9 cellular contexts compared by ENCODE assay signal in the genomic region with DNA sequence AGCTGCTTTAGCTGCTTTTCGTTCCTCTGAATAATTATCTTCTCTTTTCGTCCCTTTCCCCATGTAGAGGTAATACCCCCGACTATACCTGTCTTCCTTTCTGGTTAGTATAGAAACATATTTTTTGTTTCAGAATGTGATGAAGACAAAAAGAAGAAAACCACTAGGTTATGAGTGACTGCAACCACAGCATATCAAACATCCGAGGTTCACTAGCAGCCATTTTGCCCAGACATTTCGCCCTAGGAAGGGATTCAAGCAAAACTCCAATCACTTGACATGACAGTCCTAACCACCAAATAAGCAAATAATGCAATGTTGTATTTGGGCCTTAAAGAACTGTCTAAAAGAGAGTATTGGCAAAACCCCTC. TPM values are rescaled to one million over a fixed set of nuclear protein-coding genes. Genes with fewer than 3 reads are reported as not detected.
DNase-seq lines count a peak whose midpoint lies in the region; ATAC-seq and TF ChIP-seq lines count a peak whose summit lies in the region.
"Had no signal": no experiment of that assay in that cellular context is flagged by ENCODE, and none has a peak within 500 bp of the region (broad histone marks: within the 10 kb centered on the region; RNA-seq: fewer than 3 reads in every experiment).

No MANE protein-coding gene starts in this region.

- TF ChIP-seq CTCF in psoas muscle (IDR thresholded peaks at IDR 0.05) (no peak), WERI-Rb-1 (IDR thresholded peaks at IDR 0.05; ENCODE audit: low read depth, low read length) (no peak)

- H3K36me3 ChIP-seq in psoas muscle (ENCODE audit: insufficient read depth in 1 of 2, low read depth in 1 of 2) (peaks cover 6 to 26% of the 10 kb centered on the region in 2 donors), WERI-Rb-1 (peaks cover 42% of the 10 kb centered on the region)

- H3K27me3 ChIP-seq in psoas muscle (ENCODE audit: insufficient read depth in 3 of 3, low read length in 2 of 3) = no peaks in the 10 kb centered on the region
- H3K27me3 ChIP-seq in WERI-Rb-1 (ENCODE audit: insufficient read depth, low read depth, severe bottlenecking) = no peaks in the 10 kb centered on the region

- H3K9me3 ChIP-seq in psoas muscle = no peaks in the 10 kb centered on the region
- H3K9me3 ChIP-seq in WERI-Rb-1 (ENCODE audit: severe bottlenecking) = no peaks in the 10 kb centered on the region

- no peak for DNase-seq in psoas muscle
- DNase-seq in occipital lobe (lab: John Stamatoyannopoulos, UW) = no peak
- DNase-seq in WERI-Rb-1 = no peak
- no peak for DNase-seq in midbrain (lab: John Stamatoyannopoulos, UW)
- DNase-seq: central memory CD4-positive, alpha-beta T cell had no signal

- peaks cover 75% of the 10 kb centered on the region for H3K4me1 Mint-ChIP-seq in dendritic cell treated with granulocyte-macrophage colony-stimulating factor and Interleukin-4, amounts not matched to agents 40 ng/mL and 50 ng/mL, for 4 days (ENCODE audit: low read depth)

- H3K27me3 Mint-ChIP-seq in dendritic cell treated with granulocyte-macrophage colony-stimulating factor and Interleukin-4, amounts not matched to agents 40 ng/mL and 50 ng/mL, for 4 days = no peaks in the 10 kb centered on the region

- peak; percentile 42 for ATAC-seq in GM18511 (IDR thresholded peaks at IDR 0.05; ENCODE audit: unreplicated experiment)
- ATAC-seq in HG03565 (IDR thresholded peaks at IDR 0.05; ENCODE audit: unreplicated experiment) = peak; percentile 29
- no peak for ATAC-seq in psoas muscle
- ATAC-seq in HG02763 (IDR thresholded peaks at IDR 0.05; ENCODE audit: unreplicated experiment) = no peak

- peaks cover 63% of the 10 kb centered on the region for H3K36me3 Mint-ChIP-seq in dendritic cell treated with granulocyte-macrophage colony-stimulating factor and Interleukin-4, amounts not matched to agents 40 ng/mL and 50 ng/mL, for 4 days (ENCODE audit: low read depth)

- no peak overlapping the region for H3K4me3 ChIP-seq in psoas muscle
- no peak overlapping the region for H3K4me3 ChIP-seq in WERI-Rb-1 (ENCODE audit: low read depth, low read length)

- no peaks in the 10 kb centered on the region for H3K9me3 Mint-ChIP-seq in dendritic cell treated with granulocyte-macrophage colony-stimulating factor and Interleukin-4, amounts not matched to agents 40 ng/mL and 50 ng/mL, for 4 days

- H3K4me1 ChIP-seq in psoas muscle = peaks cover 51% of the 10 kb centered on the region

- peak overlapping the region; percentile 98 for H3K27ac Mint-ChIP-seq in dendritic cell treated with granulocyte-macrophage colony-stimulating factor and Interleukin-4, amounts not matched to agents 40 ng/mL and 50 ng/mL, for 4 days

- H3K27ac ChIP-seq in psoas muscle = peak overlapping the region; percentile 52
- H3K27ac ChIP-seq in WERI-Rb-1 = no peak overlapping the region

- H3K4me3 Mint-ChIP-seq in dendritic cell treated with granulocyte-macrophage colony-stimulating factor and Interleukin-4, amounts not matched to agents 40 ng/mL and 50 ng/mL, for 4 days = no peak overlapping the region

- 76 to 84% (median 81%) methylated on average over 5 of the region's 5 CpGs for WGBS in psoas muscle, 3 donors

- intact Hi-C loops in dendritic cell treated with granulocyte-macrophage colony-stimulating factor and Interleukin-4, amounts not matched to agents 40 ng/mL and 50 ng/mL, for 4 days (cut with micrococcal nuclease) = loop anchor here (2.0 kb wide), 1 partner anchor 14 kb away; no protein-coding TSS in a partner anchor
- intact Hi-C loops in psoas muscle (cut with DNase I) = loop anchor here (2.0 to 5.0 kb wide), 2 partner anchors 38 kb away; no protein-coding TSS in a partner anchor

RNA-seq across cellular contexts. Expression of gene SNX5, which starts 9.4 kb away (rescaled TPM):
- total RNA-seq in psoas muscle = 10 to 100 TPM; 59.8 to 81.3 (median 69.7) TPM
- 100 to 1,000 TPM in 1 of 3 donors, 10 to 100 TPM in 2; 82.7 to 113 (median 89.6) TPM for polyA plus RNA-seq in psoas muscle
- total RNA-seq in occipital lobe = 60.4 TPM

RNA-seq across cellular contexts. Expression of gene MGME1, which starts 9.6 kb away (rescaled TPM):
- total RNA-seq in psoas muscle (10 to 100 TPM in 2 of 4 donors, 1 to 10 TPM in 2; 8.6 to 21.8 (median 12.2) TPM), occipital lobe (8.4 TPM)
- polyA plus RNA-seq in psoas muscle = 10 to 100 TPM in 1 of 3 donors, 1 to 10 TPM in 2; 4.3 to 13.4 (median 6.8) TPM

Comparison
In these comparisons a context has a peak if more than half of its experiments do, and no peak if none do; other contexts are left out.
1. ATAC-seq: peak in GM18511 (single experiment) and HG03565 (single experiment); none in psoas muscle (0 of 4) and HG02763 (single experiment).